Comparison of ENCODE assay signal across 14 cellular contexts in the genomic region with DNA sequence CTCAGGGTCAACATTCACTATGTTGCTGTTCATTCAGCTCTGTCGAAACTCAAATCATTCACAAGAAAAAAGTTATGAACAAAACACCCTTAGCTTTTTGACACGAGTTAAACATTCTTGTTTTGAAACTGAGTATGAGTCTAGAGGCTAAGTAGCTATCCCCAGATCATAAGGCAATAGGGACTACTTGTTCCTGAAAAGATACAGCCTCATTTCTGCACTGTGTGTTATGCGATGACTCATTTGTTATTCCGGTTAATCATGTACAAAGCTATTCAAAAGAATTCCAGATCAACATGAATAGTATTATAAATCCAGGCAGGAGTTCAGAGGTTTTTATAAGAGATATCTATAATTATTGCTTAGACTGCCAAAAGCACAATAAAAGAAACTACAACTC.
DNase-seq lines count a peak whose midpoint lies in the region; ATAC-seq and TF ChIP-seq lines count a peak whose summit lies in the region.
"Had no signal": no experiment of that assay in that cellular context is flagged by ENCODE, and none has a peak within 500 bp of the region (broad histone marks: within the 10 kb centered on the region; RNA-seq: fewer than 3 reads in every experiment).

No MANE protein-coding gene starts in this region.

- 52% methylated on average over 4 of the region's 4 CpGs for WGBS in mammary epithelial cell (ENCODE audit: low coverage, missing lambda C conversion rate)
- 48% methylated on average over 4 of the region's 4 CpGs for WGBS in smooth muscle cell (ENCODE audit: low lambda C conversion rate)

- BruUV-seq in mammary epithelial cell (replicated peaks; lab: Mats Ljungman, UMichigan), result no TSS peak

- DNase-seq in HS-5 (ENCODE audit: low read depth) (peak; percentile 62), mammary epithelial cell (peak; percentile 1), left cardiac atrium (no peak), smooth muscle cell (lab: John Stamatoyannopoulos, UW; ENCODE audit: unreplicated experiment) (no peak), middle frontal gyrus (ENCODE audit: extremely low spot score, low spot score) (no peak), NCI-H1417 treated with DMSO at 0.1 percent for 48 hours (lab: John Stamatoyannopoulos, UW) (no peak), posterior cingulate gyrus (no peak), Karpas-422 (no peak)
- DNase-seq: activated T-cell treated with anti-CD3 and anti-CD28 coated beads, Interleukin-2, amount 50 U/mL, for 72 hours; Calu3; naive thymus-derived CD8-positive, alpha-beta T cell; NCI-H526 had no signal

- H3K4me1 ChIP-seq in mammary epithelial cell (ENCODE audit: insufficient read depth, low read length) (no peaks in the 10 kb centered on the region), smooth muscle cell (ENCODE audit: low read depth) (no peaks in the 10 kb centered on the region), Karpas-422 (ENCODE audit: low read length) (no peaks in the 10 kb centered on the region)

- H3K27me3 ChIP-seq in mammary epithelial cell (ENCODE audit: insufficient read depth, low read length) (no peaks in the 10 kb centered on the region), smooth muscle cell (ENCODE audit: low read depth) (no peaks in the 10 kb centered on the region), Karpas-422 (ENCODE audit: low read length) (no peaks in the 10 kb centered on the region)

- H3K36me3 ChIP-seq in mammary epithelial cell (ENCODE audit: insufficient read depth, low read length) (no peaks in the 10 kb centered on the region), smooth muscle cell (ENCODE audit: low read depth) (no peaks in the 10 kb centered on the region), Karpas-422 (ENCODE audit: insufficient read depth, low read length) (no peaks in the 10 kb centered on the region)

- intact Hi-C loops in mammary epithelial cell (cut with micrococcal nuclease) (no loop called here), left cardiac atrium (cut with DNase I) (no loop called here), posterior cingulate gyrus (cut with DNase I) (no loop called here)

- dilution Hi-C loops in mammary epithelial cell (cut with HindIII; ENCODE audit: low sequenced_read_pairs), result no loop called here

- CTCF ChIA-PET in mammary epithelial cell (lab: Charles Lee; ENCODE audit: low non-redundant PET), result no interaction called here

- no peak overlapping the region for H3K4me2 ChIP-seq in mammary epithelial cell (ENCODE audit: insufficient read depth, low read depth, low read length)
- no peak overlapping the region for H3K4me2 ChIP-seq in smooth muscle cell
- no peak overlapping the region for H3K4me2 ChIP-seq in Karpas-422 (ENCODE audit: low read depth, low read length, poor library complexity, severe bottlenecking)

- no peak overlapping the region for H3K4me3 ChIP-seq in mammary epithelial cell (replicated peaks in 1 of 3; ENCODE audit: insufficient read depth in 1 of 3, low read depth in 2 of 3, low read length in 3 of 3)
- no peak overlapping the region for H3K4me3 ChIP-seq in smooth muscle cell
- H3K4me3 ChIP-seq in Karpas-422 (ENCODE audit: low read length), result no peak overlapping the region
- H3K4me3 ChIP-seq: GM12878, SK-N-MC had no signal

- H3K9me3 ChIP-seq in mammary epithelial cell (replicated peaks; ENCODE audit: insufficient read depth, low read length) (no peaks in the 10 kb centered on the region), smooth muscle cell (replicated peaks; ENCODE audit: low read depth) (no peaks in the 10 kb centered on the region), Karpas-422 (ENCODE audit: low read length) (peaks cover 23% of the 10 kb centered on the region)

- no peaks in the 10 kb centered on the region for H3F3A ChIP-seq in smooth muscle cell (ENCODE audit: low read depth)

- H3K9ac ChIP-seq in mammary epithelial cell (ENCODE audit: insufficient read depth, low read length) (no peak overlapping the region), smooth muscle cell (ENCODE audit: low read depth) (no peak overlapping the region), Karpas-422 (ENCODE audit: low read length) (no peak overlapping the region)

- TF ChIP-seq CTCF in mammary epithelial cell (conservative IDR thresholded peaks at IDR 0.05 in 1 of 2, IDR thresholded peaks at IDR 0.05 in 1 of 2; ENCODE audit: extremely low read depth in 1 of 2, insufficient read depth in 1 of 2, low read depth in 1 of 2, low read length in 2 of 2) (no peak), smooth muscle cell (IDR thresholded peaks at IDR 0.05; ENCODE audit: borderline replicate concordance, insufficient read depth, poor library complexity, severe bottlenecking) (no peak)

- H3K9me2 ChIP-seq in Karpas-422 (replicated peaks; ENCODE audit: insufficient read depth, low read length), result no peaks in the 10 kb centered on the region

- H4K20me1 ChIP-seq in mammary epithelial cell (ENCODE audit: insufficient read depth, low read length) (no peaks in the 10 kb centered on the region), smooth muscle cell (ENCODE audit: low read depth) (no peaks in the 10 kb centered on the region), Karpas-422 (ENCODE audit: insufficient read depth, low read depth, low read length) (no peaks in the 10 kb centered on the region)

- H3K79me2 ChIP-seq in mammary epithelial cell (ENCODE audit: insufficient read depth, low read length), result no peaks in the 10 kb centered on the region
- no peaks in the 10 kb centered on the region for H3K79me2 ChIP-seq in smooth muscle cell (ENCODE audit: low read depth)
- no peaks in the 10 kb centered on the region for H3K79me2 ChIP-seq in Karpas-422 (ENCODE audit: low read length)

- in situ Hi-C loops in mammary epithelial cell (cut with MboI; ENCODE audit: low sequenced_read_pairs in 2 of 2), result no loop called here

- H2AFZ ChIP-seq in mammary epithelial cell (ENCODE audit: low read depth, low read length) (no peak overlapping the region), smooth muscle cell (ENCODE audit: low read depth) (no peak overlapping the region), Karpas-422 (ENCODE audit: low read length) (no peak overlapping the region)

- H3K27ac ChIP-seq in mammary epithelial cell (ENCODE audit: insufficient read depth, low read depth, low read length) (no peak overlapping the region), smooth muscle cell (ENCODE audit: low read depth) (peak overlapping the region; percentile 34), Karpas-422 (ENCODE audit: low read length) (no peak overlapping the region)
- H3K27ac ChIP-seq: SK-N-MC had no signal

- peak; percentile 53 to 94 for ATAC-seq in left cardiac atrium
- ATAC-seq: activated T-cell treated with anti-CD3 and anti-CD28 coated beads, Interleukin-2, amount 50 U/mL, for 72 hours; GM12878; naive thymus-derived CD8-positive, alpha-beta T cell had no signal

Comparison
In these comparisons a context has a peak if more than half of its experiments do, and no peak if none do; other contexts are left out.
1. DNase-seq: peak in HS-5 (single experiment) and mammary epithelial cell (single experiment); none in left cardiac atrium (single experiment), smooth muscle cell (single experiment), middle frontal gyrus (single experiment), NCI-H1417 treated with DMSO at 0.1 percent for 48 hours (single experiment), posterior cingulate gyrus (0 of 10) and Karpas-422 (single experiment).